25 cellular contexts compared by ENCODE assay signal in the genomic region with DNA sequence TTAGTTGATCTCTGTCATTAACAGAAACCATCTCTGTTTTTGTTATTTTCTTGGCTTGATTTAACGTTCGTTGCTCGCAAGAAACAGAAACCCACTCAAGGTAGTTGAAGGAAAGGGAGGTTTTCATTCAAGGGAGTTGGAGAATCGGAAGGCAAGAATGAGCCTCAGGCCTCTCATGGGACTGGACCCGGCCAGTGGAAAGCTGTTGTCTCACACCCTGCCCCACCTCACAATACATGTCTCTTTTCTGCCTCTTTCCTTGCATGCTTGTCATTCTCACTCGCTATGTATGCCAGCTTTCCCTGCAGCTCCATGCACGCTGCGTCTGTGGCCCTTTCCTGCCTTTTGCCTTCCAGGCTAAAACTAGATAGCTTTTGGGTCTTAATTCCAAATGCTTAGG. TPM values are rescaled to one million over a fixed set of nuclear protein-coding genes. Genes with fewer than 3 reads are reported as not detected.
DNase-seq lines count a peak whose midpoint lies in the region; ATAC-seq and TF ChIP-seq lines count a peak whose summit lies in the region.
"Had no signal": no experiment of that assay in that cellular context is flagged by ENCODE, and none has a peak within 500 bp of the region (broad histone marks: within the 10 kb centered on the region; RNA-seq: fewer than 3 reads in every experiment).

No MANE protein-coding gene starts in this region.

- H2BK20ac ChIP-seq in H9 (ENCODE audit: low read depth, low read length, poor library complexity, severe bottlenecking): no peak overlapping the region

- TF ChIP-seq CTCF in cardiac muscle cell (IDR thresholded peaks at IDR 0.05; ENCODE audit: low read depth, low read length) (no peak), heart left ventricle (IDR thresholded peaks at IDR 0.05) (no peak), H9 (conservative IDR thresholded peaks at IDR 0.05) (no peak), left lung (IDR thresholded peaks at IDR 0.05) (no peak)

- H3K4me2 ChIP-seq in H9 (ENCODE audit: insufficient read depth, insufficient read length, low read length): no peak overlapping the region

- H3K4me1 ChIP-seq in cardiac muscle cell (ENCODE audit: low read depth) (peaks cover 16% of the 10 kb centered on the region), heart left ventricle (peaks cover 0 to 3% (median 0%) of the 10 kb centered on the region in 12 donors), H9 (ENCODE audit: insufficient read depth, low read length) (no peaks in the 10 kb centered on the region), left lung (peaks cover 0 to 16% of the 10 kb centered on the region in 2 donors)
- H3K4me1 ChIP-seq: Caco-2, Peyer's patch had no signal

- H2BK120ac ChIP-seq in H9 (ENCODE audit: low read depth, low read length, poor library complexity, severe bottlenecking): no peak overlapping the region

- H4K5ac ChIP-seq in H9 (ENCODE audit: insufficient read length, low read depth, low read length): no peak overlapping the region

- H3K9me3 ChIP-seq in cardiac muscle cell (ENCODE audit: low read depth) (no peaks in the 10 kb centered on the region), heart left ventricle (no peaks in the 10 kb centered on the region), H9 (ENCODE audit: control insufficient read depth, low read depth, low read length) (no peaks in the 10 kb centered on the region), left lung (no peaks in the 10 kb centered on the region)
- H3K9me3 ChIP-seq: Caco-2, Peyer's patch had no signal

- H3K56ac ChIP-seq in H9 (ENCODE audit: insufficient read length, low read depth, low read length): no peak overlapping the region

- no peak overlapping the region for H4K8ac ChIP-seq in H9 (replicated peaks; ENCODE audit: insufficient read length, low read depth, low read length)

- no peak overlapping the region for H3T11ph ChIP-seq in H9 (ENCODE audit: low read length)

- no peaks in the 10 kb centered on the region for H3K36me3 ChIP-seq in cardiac muscle cell
- H3K36me3 ChIP-seq in heart left ventricle: peaks cover 0 to 6% (median 0%) of the 10 kb centered on the region in 9 donors
- H3K36me3 ChIP-seq in left lung: no peaks in the 10 kb centered on the region

- H3K18ac ChIP-seq in H9 (ENCODE audit: insufficient read length, low read depth, low read length): no peak overlapping the region

- no peak overlapping the region for H4K91ac ChIP-seq in H9 (ENCODE audit: insufficient read length, low read depth, low read length)

- H3K4ac ChIP-seq in H9 (ENCODE audit: low read depth, low read length): no peak overlapping the region

- H2AK5ac ChIP-seq in H9 (ENCODE audit: insufficient read length, low read length): no peak overlapping the region

- H3K4me3 Mint-ChIP-seq in H9: no peak overlapping the region
- H3K4me3 Mint-ChIP-seq: HFFc6 had no signal

- H3K4me3 ChIP-seq in cardiac muscle cell (no peak overlapping the region), heart left ventricle (no peak overlapping the region), left lung (no peak overlapping the region)
- H3K4me3 ChIP-seq: GM12878, Peyer's patch had no signal

- no peak for TF ChIP-seq POLR2A in heart left ventricle (IDR thresholded peaks at IDR 0.05)

- no peak overlapping the region for H2BK5ac ChIP-seq in H9 (ENCODE audit: insufficient read length, low read length)

- no peaks in the 10 kb centered on the region for H4K20me1 ChIP-seq in H9 (ENCODE audit: control insufficient read depth, insufficient read depth, insufficient read length)

- no peaks in the 10 kb centered on the region for H3K4me1 Mint-ChIP-seq in H9
- H3K4me1 Mint-ChIP-seq: CD14-positive monocyte had no signal

- no peaks in the 10 kb centered on the region for H3K23me2 ChIP-seq in H9 (ENCODE audit: insufficient read length, low read depth, low read length, poor library complexity, severe bottlenecking)

- H2AFZ ChIP-seq in H9 (ENCODE audit: low read length): no peak overlapping the region

- H3K27ac Mint-ChIP-seq in H9: peak overlapping the region in 2 of 3 experiments; percentile 71 to 92; a peak in 5 of 7 replicates
- H3K27ac Mint-ChIP-seq: HFFc6 had no signal

- no peaks in the 10 kb centered on the region for H3K9me3 Mint-ChIP-seq in H9
- H3K9me3 Mint-ChIP-seq: HFFc6 had no signal

- no peak overlapping the region for H3K9ac ChIP-seq in H9 (ENCODE audit: extremely low read depth, insufficient read length, low read length)

- no peak overlapping the region for H2BK15ac ChIP-seq in H9 (ENCODE audit: low read depth, low read length)

- H3K79me2 ChIP-seq in H9 (ENCODE audit: insufficient read depth, low read length): peaks cover 3% of the 10 kb centered on the region; the same call in 1 of the 2 replicates

- H2BK12ac ChIP-seq in H9 (ENCODE audit: insufficient read length, low read depth, low read length): no peak overlapping the region

- H3K23ac ChIP-seq in H9 (ENCODE audit: insufficient read length, low read depth, low read length): no peak overlapping the region

- H3K14ac ChIP-seq in H9 (ENCODE audit: insufficient read depth, low read length): no peak overlapping the region

- ATAC-seq in heart left ventricle (no peak), left lung (no peak), HG02973 (IDR thresholded peaks at IDR 0.05; ENCODE audit: unreplicated experiment) (no peak), GM19023 (IDR thresholded peaks at IDR 0.05; ENCODE audit: unreplicated experiment) (no peak)
- ATAC-seq: GM12878, SK-N-SH treated with all-trans-retinoic acid at 6 μM for 48 hours had no signal

- WGBS in heart left ventricle, 4 donors: 67 to 76% (median 75%) methylated on average over 8 of the region's 8 CpGs
- no CpG with 5 or more reads among the region's 8 CpGs for WGBS in H9 (ENCODE audit: extremely low coverage, insufficient read length, low lambda C conversion rate)

- intact Hi-C loops in heart left ventricle (cut with DNase I): no loop called here
- intact Hi-C loops in left lung (cut with DNase I): no loop called here

- H3K79me1 ChIP-seq in H9 (ENCODE audit: insufficient read depth, low read depth, low read length, poor library complexity, severe bottlenecking): peaks cover 2% of the 10 kb centered on the region

- H3K27ac ChIP-seq in cardiac muscle cell: peak overlapping the region; percentile 22
- H3K27ac ChIP-seq in heart left ventricle: no peak overlapping the region
- H3K27ac ChIP-seq in H9 (ENCODE audit: insufficient read length, low read depth, low read length): no peak overlapping the region
- no peak overlapping the region for H3K27ac ChIP-seq in left lung
- H3K27ac ChIP-seq: Peyer's patch had no signal

- DNase-seq in cardiac muscle cell (ENCODE audit: low read depth in 1 of 2, low spot score in 1 of 2): no peak
- DNase-seq in heart left ventricle: no peak
- DNase-seq in H9: no peak
- DNase-seq in islet precursor cell: peak; percentile 76
- no peak for DNase-seq in left lung
- DNase-seq: Caco-2; DMS 273 treated with DMSO at 0.1 percent for 48 hours; DMS79 treated with DMSO at 0.1 percent for 48 hours; H7; HFFc6; IMR-90; NCI-H1105; NCI-H146; NCI-H2029; NCI-H226; NCI-H524; NCI-H774; NK-92 treated with Interleukin-12 subunit alpha and Interleukin-12 subunit beta, amount 100 ng/mL, for 24 hours; Peyer's patch had no signal

- no peaks in the 10 kb centered on the region for H3K27me3 Mint-ChIP-seq in H9 (ENCODE audit: low read depth)

- H3K36me3 Mint-ChIP-seq in H9 (ENCODE audit: insufficient read depth in 1 of 3, low read depth in 3 of 3): no peaks in the 10 kb centered on the region; a peak in 1 of 7 replicates

- H3K27me3 ChIP-seq in cardiac muscle cell (no peaks in the 10 kb centered on the region), heart left ventricle (no peaks in the 10 kb centered on the region), H9 (ENCODE audit: insufficient read depth, low read length) (no peaks in the 10 kb centered on the region), left lung (no peaks in the 10 kb centered on the region)
- H3K27me3 ChIP-seq: Peyer's patch had no signal

RNA-seq across cellular contexts. Expression of gene DCAF7, which starts 18.3 kb away (rescaled TPM):
- 48.2 and 56.7 TPM in 2 replicates for total RNA-seq in cardiac muscle cell
- 55.1 and 95.0 TPM in 2 replicates for polyA plus RNA-seq in cardiac muscle cell
- 10 to 100 TPM; 30.2 to 61.8 (median 47.8) TPM for total RNA-seq in heart left ventricle
- 10 to 100 TPM in 1 of 2 donors, 1 to 10 TPM in 1; 9.9 to 31.3 TPM for polyA plus RNA-seq in heart left ventricle
- total RNA-seq in H9 (2021): 86.2 and 88.8 TPM in 2 replicates
- total RNA-seq in left lung: 10 to 100 TPM; 83.7 to 86.0 TPM

RNA-seq across cellular contexts. Expression of gene TACO1, which starts 32.1 kb away (rescaled TPM):
- 25.6 and 34.1 TPM in 2 replicates for total RNA-seq in cardiac muscle cell
- 41.3 and 54.9 TPM in 2 replicates for polyA plus RNA-seq in cardiac muscle cell
- total RNA-seq in heart left ventricle: 10 to 100 TPM; 23.0 to 48.0 (median 40.6) TPM
- polyA plus RNA-seq in heart left ventricle: 10 to 100 TPM; 52.7 to 54.9 TPM
- total RNA-seq in H9 (2021): 28.9 and 30.2 TPM in 2 replicates
- 10 to 100 TPM; 18.2 to 18.5 TPM for total RNA-seq in left lung

RNA-seq across cellular contexts. Expression of gene KCNH6, which starts 45.4 kb away (rescaled TPM):
- total RNA-seq in cardiac muscle cell (0.06 and 0.11 TPM in 2 replicates), heart left ventricle (not detected), H9 (2021) (1.6 and 2.3 TPM in 2 replicates), left lung (under 1 TPM; 0.41 to 0.71 TPM)
- polyA plus RNA-seq in cardiac muscle cell (0.44 TPM in 1 of 2 replicates, not detected in the other), heart left ventricle (under 1 TPM in 1 of 2 donors, not detected in 1; 0.01 TPM)
- total RNA-seq: A172, Caco-2, GM12878, HFFc6 had no signal
- polyA plus RNA-seq: CD14-positive monocyte, GM12878 had no signal

RNA-seq across cellular contexts. Expression of gene MAP3K3, which starts 53.7 kb away (rescaled TPM):
- 28.1 and 31.1 TPM in 2 replicates for total RNA-seq in cardiac muscle cell
- 26.5 and 31.9 TPM in 2 replicates for polyA plus RNA-seq in cardiac muscle cell
- 100 to 1,000 TPM in 1 of 9 donors, 10 to 100 TPM in 8; 31.0 to 102 (median 58.0) TPM for total RNA-seq in heart left ventricle
- 10 to 100 TPM; 20.5 to 70.9 TPM for polyA plus RNA-seq in heart left ventricle
- total RNA-seq in H9 (2021): 21.1 and 24.3 TPM in 2 replicates
- 10 to 100 TPM; 44.2 to 58.3 TPM for total RNA-seq in left lung
